ENCODE assay signal across 8 cellular contexts in the genomic region with DNA sequence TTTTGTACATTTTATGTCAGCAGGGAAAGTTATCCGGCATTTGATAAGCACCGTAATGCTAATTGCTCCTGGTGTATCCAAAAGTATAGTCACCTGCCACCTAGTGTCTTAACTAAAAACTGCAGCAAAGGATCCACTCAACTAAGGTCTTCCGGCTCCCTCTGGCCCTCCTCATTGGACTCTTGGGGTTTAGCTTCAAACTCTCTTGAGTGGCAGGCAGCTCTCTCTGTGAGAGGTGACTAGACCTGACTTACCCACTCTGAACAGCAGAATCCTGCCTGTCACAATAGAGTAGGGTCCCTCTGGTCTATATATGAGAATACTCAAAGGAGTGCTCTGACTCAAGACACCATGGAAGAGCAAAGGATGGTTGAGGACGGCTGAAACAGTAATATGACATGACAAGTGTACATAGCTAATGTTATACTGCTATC.
A peak's percentile ranks its signal among the peaks of the same experiment; 100 is the strongest.
DNase-seq lines count a peak whose midpoint lies in the region; ATAC-seq, FAIRE-seq and TF ChIP-seq lines count a peak whose summit lies in the region.

No MANE protein-coding gene starts in this region.

- no peak overlapping the region for H3K27ac Mint-ChIP-seq in CD8-positive, alpha-beta memory T cell
- H3K27ac Mint-ChIP-seq in activated CD4-positive, alpha-beta memory T cell treated with anti-CD3 and anti-CD28 coated beads for 36 hours = no peak overlapping the region
- H3K27ac Mint-ChIP-seq in naive B cell = no peak overlapping the region

- peak; percentile 87 for ATAC-seq in HG03442 (IDR thresholded peaks at IDR 0.05; ENCODE audit: unreplicated experiment)
- peak; percentile 65 to 76 for ATAC-seq in naive B cell (ENCODE audit: low read depth in 2 of 2)
- ATAC-seq in upper lobe of left lung (ENCODE audit: low FRiP score in 2 of 2) = peak; percentile 86 to 87

- intact Hi-C loops in activated CD4-positive, alpha-beta memory T cell treated with anti-CD3 and anti-CD28 coated beads for 36 hours (cut with micrococcal nuclease) = loop anchor here (1.0 to 5.0 kb wide), 3 partner anchors 170 to 744 kb away; partner anchors contain the start of gene PCSK1

- no peak for TF ChIP-seq POLR2A in upper lobe of left lung (IDR thresholded peaks at IDR 0.05)

- no peaks in the 10 kb centered on the region for H3K36me3 ChIP-seq in CD8-positive, alpha-beta memory T cell (ENCODE audit: insufficient read depth, low read length)
- no peaks in the 10 kb centered on the region for H3K36me3 ChIP-seq in upper lobe of left lung

- no peaks in the 10 kb centered on the region for H3K9me3 ChIP-seq in CD8-positive, alpha-beta memory T cell (ENCODE audit: low read length)
- no peaks in the 10 kb centered on the region for H3K9me3 ChIP-seq in upper lobe of left lung

- H3K27me3 ChIP-seq in CD8-positive, alpha-beta memory T cell (ENCODE audit: insufficient read depth, low read length, poor library complexity, severe bottlenecking) = no peaks in the 10 kb centered on the region
- no peaks in the 10 kb centered on the region for H3K27me3 ChIP-seq in upper lobe of left lung

- H3K4me3 ChIP-seq in CD8-positive, alpha-beta memory T cell (ENCODE audit: low read length) = no peak overlapping the region
- no peak overlapping the region for H3K4me3 ChIP-seq in upper lobe of left lung

- CTCF ChIA-PET in CD8-positive, alpha-beta memory T cell (lab: Charles Lee) = interaction anchor here (0.7 to 7.4 kb wide), 29 partner anchors 9 to 746 kb away, joined by 3 to 132 read pairs (median 4); partner anchors contain the start of gene ELL2
- CTCF ChIA-PET in activated CD4-positive, alpha-beta memory T cell treated with anti-CD3 and anti-CD28 coated beads for 36 hours (lab: Charles Lee) = interaction anchor here (0.6 to 8.2 kb wide), 36 partner anchors 8 to 748 kb away, joined by 3 to 130 read pairs (median 4); no protein-coding TSS in a partner anchor

- peak; percentile 92 for FAIRE-seq in GM19239 (lab: Jason Lieb, UNC)

- no peak for TF ChIP-seq EP300 in upper lobe of left lung (IDR thresholded peaks at IDR 0.05)

- no peak overlapping the region for H3K4me3 Mint-ChIP-seq in CD8-positive, alpha-beta memory T cell
- no peak overlapping the region for H3K4me3 Mint-ChIP-seq in activated CD4-positive, alpha-beta memory T cell treated with anti-CD3 and anti-CD28 coated beads for 36 hours
- H3K4me3 Mint-ChIP-seq in naive B cell = no peak overlapping the region

- H3K27me3 Mint-ChIP-seq in CD8-positive, alpha-beta memory T cell = peaks cover 5 to 13% of the 10 kb centered on the region in 2 donors
- H3K27me3 Mint-ChIP-seq in activated CD4-positive, alpha-beta memory T cell treated with anti-CD3 and anti-CD28 coated beads for 36 hours = peaks cover 2% of the 10 kb centered on the region
- peaks cover 18 to 29% (median 25%) of the 10 kb centered on the region in 3 donors for H3K27me3 Mint-ChIP-seq in naive B cell

- no peaks in the 10 kb centered on the region for H3K9me3 Mint-ChIP-seq in CD8-positive, alpha-beta memory T cell
- H3K9me3 Mint-ChIP-seq in activated CD4-positive, alpha-beta memory T cell treated with anti-CD3 and anti-CD28 coated beads for 36 hours = no peaks in the 10 kb centered on the region
- H3K9me3 Mint-ChIP-seq in naive B cell = no peaks in the 10 kb centered on the region

- no peaks in the 10 kb centered on the region for H3K4me1 ChIP-seq in CD8-positive, alpha-beta memory T cell (ENCODE audit: insufficient read depth, low read length)
- H3K4me1 ChIP-seq in upper lobe of left lung = peaks cover 0 to 3% (median 0%) of the 10 kb centered on the region in 4 donors

- POLR2A ChIA-PET in CD8-positive, alpha-beta memory T cell (lab: Charles Lee) = no interaction called here
- POLR2A ChIA-PET in activated CD4-positive, alpha-beta memory T cell treated with anti-CD3 and anti-CD28 coated beads for 36 hours (lab: Charles Lee) = interaction anchor here (0.8 kb wide), 1 partner anchor 256 kb away, joined by 3 read pairs; no protein-coding TSS in a partner anchor

- TF ChIP-seq CTCF in upper lobe of left lung (IDR thresholded peaks at IDR 0.05) = peak; percentile 71 to 84 (median 78)

- DNase-seq in CD8-positive, alpha-beta memory T cell = peak; percentile 24 to 62 (median 52)
- DNase-seq in GM19239 (ENCODE audit: insufficient read length, low spot score) (peak; percentile 42), NCI-H69 (lab: John Stamatoyannopoulos, UW) (peak; percentile 87), epidermal melanocyte (ENCODE audit: insufficient read length, low spot score) (peak; percentile 51), naive B cell (peak; percentile 45), upper lobe of left lung (peak in 1 of 2 donors; percentile 34)
- DNase-seq in activated CD4-positive, alpha-beta memory T cell treated with anti-CD3 and anti-CD28 coated beads for 36 hours = peak; percentile 43

- 23 to 28% methylated on average over 3 to 4 of the region's 4 CpGs for WGBS in upper lobe of left lung, 2 donors

- peaks cover 2 to 3% (median 2%) of the 10 kb centered on the region in 3 donors for H3K4me1 Mint-ChIP-seq in CD8-positive, alpha-beta memory T cell
- peaks cover 13% of the 10 kb centered on the region for H3K4me1 Mint-ChIP-seq in activated CD4-positive, alpha-beta memory T cell treated with anti-CD3 and anti-CD28 coated beads for 36 hours (ENCODE audit: low read depth)
- peaks cover 0 to 2% (median 0%) of the 10 kb centered on the region in 3 donors for H3K4me1 Mint-ChIP-seq in naive B cell

- no peak overlapping the region for H3K27ac ChIP-seq in CD8-positive, alpha-beta memory T cell (ENCODE audit: low read depth, low read length)
- no peak overlapping the region for H3K27ac ChIP-seq in upper lobe of left lung

- no peaks in the 10 kb centered on the region for H3K36me3 Mint-ChIP-seq in CD8-positive, alpha-beta memory T cell
- no peaks in the 10 kb centered on the region for H3K36me3 Mint-ChIP-seq in activated CD4-positive, alpha-beta memory T cell treated with anti-CD3 and anti-CD28 coated beads for 36 hours
- no peaks in the 10 kb centered on the region for H3K36me3 Mint-ChIP-seq in naive B cell
